ENCODE assay signal across 18 cellular contexts in genomic region chr20:46378390-46379009, GRCh38.
"Had no signal": no experiment of that assay in that cellular context is flagged by ENCODE, and none has a peak within 500 bp of the region (broad histone marks: within the 10 kb centered on the region; RNA-seq: fewer than 3 reads in every experiment).

No MANE protein-coding gene starts in this region.

- ATAC-seq: activated CD4-positive, CD25-positive, alpha-beta regulatory T cell treated with anti-CD3 and anti-CD28 coated beads, Interleukin-2, amount 50 U/mL, for 24 hours; activated CD8-positive, alpha-beta memory T cell treated with anti-CD3 and anti-CD28 coated beads, Interleukin-2, amount 10 ng/mL, durations not matched to agents 7 days and 5 days; activated T-cell treated with anti-CD3 and anti-CD28 coated beads, Interleukin-2, amount 50 U/mL, for 4 hours; left lung; mucosa of descending colon; psoas muscle had no signal

- DNase-seq: activated CD4-positive, alpha-beta T cell treated with anti-CD3 and anti-CD28 coated beads, Interleukin-2, amount 50 U/mL, for 48 hours; activated CD8-positive, alpha-beta memory T cell treated with anti-CD3 and anti-CD28 coated beads, Interleukin-2, amount 10 ng/mL, durations not matched to agents 7 days and 5 days; activated gamma-delta T cell treated with Interleukin-2 at 50 U/mL for 16 hours; activated T-cell treated with anti-CD3 and anti-CD28 coated beads, Interleukin-2, amount 50 U/mL, for 4 hours; amniotic stem cell; dermis blood vessel endothelial cell; endodermal cell; foreskin melanocyte; left lung; mucosa of descending colon; occipital lobe; psoas muscle; sigmoid colon; stimulated activated CD4-positive, alpha-beta T cell treated with anti-CD3 and anti-CD28 coated beads, Interleukin-4, amount 100 ng/mL, for 24 hours; transverse colon had no signal

- H3K4me3 Mint-ChIP-seq: activated CD8-positive, alpha-beta memory T cell treated with anti-CD3 and anti-CD28 coated beads, Interleukin-2, amount 10 ng/mL, durations not matched to agents 7 days and 5 days; activated T-cell treated with anti-CD3 and anti-CD28 coated beads, Interleukin-2, amount 50 U/mL, for 4 hours; brain; endodermal cell; nephron had no signal

- H3K9me3 Mint-ChIP-seq: activated T-cell treated with anti-CD3 and anti-CD28 coated beads, Interleukin-2, amount 50 U/mL, for 4 hours; brain; endodermal cell; nephron had no signal

- H3K4me1 Mint-ChIP-seq: activated CD8-positive, alpha-beta memory T cell treated with anti-CD3 and anti-CD28 coated beads, Interleukin-2, amount 10 ng/mL, durations not matched to agents 7 days and 5 days; brain; endodermal cell; nephron had no signal

- H3K27ac Mint-ChIP-seq: activated CD8-positive, alpha-beta memory T cell treated with anti-CD3 and anti-CD28 coated beads, Interleukin-2, amount 10 ng/mL, durations not matched to agents 7 days and 5 days; endodermal cell; nephron had no signal

- H3K27me3 Mint-ChIP-seq: activated CD8-positive, alpha-beta memory T cell treated with anti-CD3 and anti-CD28 coated beads, Interleukin-2, amount 10 ng/mL, durations not matched to agents 7 days and 5 days; brain had no signal
